6 cellular contexts compared by ENCODE assay signal in the genomic region with DNA sequence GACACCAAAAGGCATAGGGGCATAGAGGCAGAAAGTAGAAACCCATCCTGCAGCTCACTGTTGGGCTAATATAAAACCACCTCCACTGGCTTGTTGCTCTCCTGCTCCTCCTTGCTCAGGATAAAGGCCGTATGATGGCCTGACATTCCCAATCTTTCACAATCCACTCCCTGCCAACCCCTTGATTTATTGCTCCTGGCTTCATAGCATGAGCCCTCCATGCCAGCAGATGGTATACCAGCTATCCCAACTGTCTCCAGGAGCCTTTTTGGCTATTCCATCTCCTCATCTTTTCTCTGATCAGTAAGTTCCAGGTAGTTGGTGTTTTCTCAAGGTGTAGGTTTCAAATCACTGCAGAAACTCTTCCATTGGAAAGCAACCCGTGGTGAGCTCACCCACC.
"Had no signal": no experiment of that assay in that cellular context is flagged by ENCODE, and none has a peak within 500 bp of the region (broad histone marks: within the 10 kb centered on the region; RNA-seq: fewer than 3 reads in every experiment).

No MANE protein-coding gene starts in this region.

- H3K4me3 Mint-ChIP-seq: H9 had no signal

- ATAC-seq: K562 had no signal

- DNase-seq: GM23248, H9, HCEC 1CT, IMR-90, KG1 had no signal

- H3K27ac Mint-ChIP-seq: H9 had no signal

- H3K9me3 Mint-ChIP-seq: H9 had no signal
